1 cellular context compared by ENCODE assay signal in the genomic region with DNA sequence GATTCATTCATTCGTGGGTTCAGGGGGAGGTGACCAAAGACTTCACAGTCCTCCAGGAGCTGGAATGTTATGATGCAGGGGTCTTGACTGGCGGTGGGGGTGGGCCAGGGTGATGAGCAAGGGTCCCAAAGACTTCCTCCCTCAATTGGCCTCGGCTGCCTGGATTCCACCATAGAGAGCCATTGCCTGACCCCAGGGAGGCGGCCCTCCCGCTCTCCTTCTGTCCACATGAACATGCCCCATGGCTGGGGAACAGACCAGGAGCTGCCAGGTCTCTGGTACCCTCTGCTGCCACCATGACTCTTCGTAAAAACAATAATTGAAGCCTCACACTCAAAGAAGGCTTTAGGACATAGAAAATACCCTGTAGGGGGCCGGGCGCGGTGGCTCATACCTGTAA.
TF ChIP-seq lines count a peak whose summit lies in the region.

No MANE protein-coding gene starts in this region.

TF ChIP-seq in SK-N-SH, 30 proteins besides CTCF, POLR2A, EP300 and RAD21 (continued from another document):
- TF ChIP-seq, protein P1, sequence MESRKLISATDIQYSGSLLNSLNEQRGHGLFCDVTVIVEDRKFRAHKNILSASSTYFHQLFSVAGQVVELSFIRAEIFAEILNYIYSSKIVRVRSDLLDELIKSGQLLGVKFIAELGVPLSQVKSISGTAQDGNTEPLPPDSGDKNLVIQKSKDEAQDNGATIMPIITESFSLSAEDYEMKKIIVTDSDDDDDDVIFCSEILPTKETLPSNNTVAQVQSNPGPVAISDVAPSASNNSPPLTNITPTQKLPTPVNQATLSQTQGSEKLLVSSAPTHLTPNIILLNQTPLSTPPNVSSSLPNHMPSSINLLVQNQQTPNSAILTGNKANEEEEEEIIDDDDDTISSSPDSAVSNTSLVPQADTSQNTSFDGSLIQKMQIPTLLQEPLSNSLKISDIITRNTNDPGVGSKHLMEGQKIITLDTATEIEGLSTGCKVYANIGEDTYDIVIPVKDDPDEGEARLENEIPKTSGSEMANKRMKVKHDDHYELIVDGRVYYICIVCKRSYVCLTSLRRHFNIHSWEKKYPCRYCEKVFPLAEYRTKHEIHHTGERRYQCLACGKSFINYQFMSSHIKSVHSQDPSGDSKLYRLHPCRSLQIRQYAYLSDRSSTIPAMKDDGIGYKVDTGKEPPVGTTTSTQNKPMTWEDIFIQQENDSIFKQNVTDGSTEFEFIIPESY (IDR thresholded peaks at IDR 0.05; ENCODE audit: borderline replicate concordance, low read depth) = no peak
- no peak for TF ChIP-seq RCOR1 (IDR thresholded peaks at IDR 0.05; ENCODE audit: low read length)
